17 cellular contexts compared by ENCODE assay signal in the genomic region with DNA sequence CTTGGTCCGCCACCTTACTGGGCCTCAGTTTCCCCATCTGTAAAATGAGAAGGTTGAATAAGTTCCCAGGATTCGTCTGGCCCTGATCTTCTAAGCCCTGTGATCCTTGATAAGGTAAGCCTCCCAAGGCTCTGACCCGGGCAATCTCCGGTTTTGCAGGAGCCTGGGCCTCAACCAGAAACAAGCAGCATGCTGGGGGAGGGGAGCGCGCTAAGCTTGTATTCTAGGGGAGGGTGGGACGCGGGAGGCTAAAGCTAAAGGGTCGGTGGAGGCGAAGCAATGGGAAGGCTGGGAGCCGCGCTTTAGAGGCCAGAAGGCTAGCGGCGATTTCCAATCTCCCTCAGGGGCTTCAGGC. TPM values are rescaled to one million over a fixed set of nuclear protein-coding genes. Genes with fewer than 3 reads are reported as not detected.
DNase-seq lines count a peak whose midpoint lies in the region; ATAC-seq, FAIRE-seq and TF ChIP-seq lines count a peak whose summit lies in the region.
"Had no signal": no experiment of that assay in that cellular context is flagged by ENCODE, and none has a peak within 500 bp of the region (broad histone marks: within the 10 kb centered on the region; RNA-seq: fewer than 3 reads in every experiment).

No MANE protein-coding gene starts in this region.

- WGBS in A549 (ENCODE audit: missing lambda C conversion rate), result 19% methylated on average over 14 of the region's 14 CpGs
- WGBS in HUES64, result 12% methylated on average over 14 of the region's 14 CpGs
- 10% methylated on average over 14 of the region's 14 CpGs for WGBS in right cardiac atrium

- no peaks in the 10 kb centered on the region for H3K9me3 Mint-ChIP-seq in neural progenitor cell
- H3K9me3 Mint-ChIP-seq: activated T-helper 2 cell treated with anti-CD3 and anti-CD28 coated beads, Interferon-gamma antibody, Interleukin-2, Interleukin-4, amounts not matched to agents 10 μg/mL and 5 μg/mL and 100 μg/mL, durations not matched to agents 14 hours and 24 hours and 36 hours; T-cell had no signal

- peak overlapping the region; percentile 100 for H3K4me2 ChIP-seq in A549
- H3K4me2 ChIP-seq in neural progenitor cell, result peak overlapping the region; percentile 96

- no peaks in the 10 kb centered on the region for H3K36me3 ChIP-seq in HUES64 (ENCODE audit: insufficient read depth, low read length)
- no peaks in the 10 kb centered on the region for H3K36me3 ChIP-seq in neural progenitor cell
- H3K36me3 ChIP-seq: gastrocnemius medialis had no signal

- no peak for TF ChIP-seq POLR2A in A549 (IDR thresholded peaks at IDR 0.05; ENCODE audit: low read length)

- no peak overlapping the region for H3K27ac ChIP-seq in A549
- H3K27ac ChIP-seq in HUES64 (ENCODE audit: low read depth, low read length), result no peak overlapping the region
- no peak overlapping the region for H3K27ac ChIP-seq in right cardiac atrium (ENCODE audit: low read length)
- H3K27ac ChIP-seq in neural progenitor cell, result no peak overlapping the region
- H3K27ac ChIP-seq: gastrocnemius medialis had no signal

- no peaks in the 10 kb centered on the region for H4K20me1 ChIP-seq in neural progenitor cell (ENCODE audit: low read depth)

- H3K4me1 Mint-ChIP-seq in neural progenitor cell, result peaks cover 9% of the 10 kb centered on the region

- peaks cover 48% of the 10 kb centered on the region for H3K27me3 Mint-ChIP-seq in neural progenitor cell (ENCODE audit: insufficient read depth, low read depth)

- TF ChIP-seq EP300 in A549 (IDR thresholded peaks at IDR 0.05), result no peak

- POLR2A ChIA-PET in A549 (lab: Yijun Ruan, JAX), result no interaction called here

- H3K9ac ChIP-seq in HUES64 (ENCODE audit: low read depth, low read length) (peak overlapping the region; percentile 51; the same call in 1 of the 2 replicates), neural progenitor cell (no peak overlapping the region)

- peaks cover 67% of the 10 kb centered on the region for H3K27me3 ChIP-seq in HUES64 (ENCODE audit: insufficient read depth, low read length)
- no peaks in the 10 kb centered on the region for H3K27me3 ChIP-seq in right cardiac atrium (ENCODE audit: control insufficient read depth, insufficient read depth)
- H3K27me3 ChIP-seq in neural progenitor cell, result peaks cover 83% of the 10 kb centered on the region

- peak overlapping the region; percentile 54; the same call in 2 of the 3 replicates for H3K4me3 ChIP-seq in A549
- peak overlapping the region; percentile 84 for H3K4me3 ChIP-seq in HUES64 (ENCODE audit: low read length)
- H3K4me3 ChIP-seq in right cardiac atrium (ENCODE audit: low read length), result peak overlapping the region; percentile 59
- peak overlapping the region; percentile 69 for H3K4me3 ChIP-seq in neural progenitor cell
- H3K4me3 ChIP-seq: K562 had no signal

- H3K79me2 ChIP-seq in neural progenitor cell (ENCODE audit: low read depth), result no peaks in the 10 kb centered on the region

- intact Hi-C loops in right cardiac atrium (cut with DNase I), result no loop called here

- H3K27ac Mint-ChIP-seq in neural progenitor cell, result no peak overlapping the region
- H3K27ac Mint-ChIP-seq: activated T-helper 2 cell treated with anti-CD3 and anti-CD28 coated beads, Interferon-gamma antibody, Interleukin-2, Interleukin-4, amounts not matched to agents 10 μg/mL and 5 μg/mL and 100 μg/mL, durations not matched to agents 14 hours and 24 hours and 36 hours; T-cell had no signal

- H2AFZ ChIP-seq in neural progenitor cell (replicated peaks), result peak overlapping the region; percentile 97

- TF ChIP-seq CTCF in A549 (IDR thresholded peaks at IDR 0.05), result no peak
- no peak for TF ChIP-seq CTCF in neural progenitor cell (IDR thresholded peaks at IDR 0.05)

- ATAC-seq in A549, result no peak; a peak in 1 of 6 replicates
- ATAC-seq in right cardiac atrium, result no peak
- ATAC-seq in stimulated activated naive CD8-positive, alpha-beta T cell treated with anti-CD3 and anti-CD28 coated beads, Interleukin-15, Interleukin-2, amounts not matched to agents 100 U/mL and 50 U/mL, for 24 hours, result no peak
- ATAC-seq: gastrocnemius medialis, T-cell had no signal

- CTCF ChIA-PET in A549 (lab: Yijun Ruan, JAX), result interaction anchor here (1.0 to 7.3 kb wide), 3 partner anchors 10 to 676 kb away, joined by 3 to 41 read pairs (median 34); no protein-coding TSS in a partner anchor

- no peak for TF ChIP-seq RAD21 in A549 (conservative IDR thresholded peaks at IDR 0.05 in 1 of 2, IDR thresholded peaks at IDR 0.05 in 1 of 2)

- DNase-seq in A549 (ENCODE audit: low read depth in 1 of 2, low spot score in 1 of 2) (no peak), right cardiac atrium (no peak), neural progenitor cell (ENCODE audit: low spot score) (no peak), NCI-H2196 (lab: John Stamatoyannopoulos, UW; ENCODE audit: unreplicated experiment) (no peak), HCEC 1CT (no peak), GM03348 (ENCODE audit: low spot score) (no peak)
- no peak for DNase-seq in stimulated activated naive CD8-positive, alpha-beta T cell treated with anti-CD3 and anti-CD28 coated beads, Interleukin-15, Interleukin-2, amounts not matched to agents 100 U/mL and 50 U/mL, for 24 hours
- DNase-seq: amniotic stem cell, gastrocnemius medialis, NCI-H2029 treated with DMSO at 0.1 percent for 48 hours, T-cell had no signal

- H3K9me3 ChIP-seq in A549 (no peaks in the 10 kb centered on the region), HUES64 (ENCODE audit: insufficient read depth, low read depth, low read length) (no peaks in the 10 kb centered on the region), right cardiac atrium (ENCODE audit: control insufficient read depth, low read length) (no peaks in the 10 kb centered on the region), neural progenitor cell (ENCODE audit: low read depth) (no peaks in the 10 kb centered on the region)
- H3K9me3 ChIP-seq: gastrocnemius medialis had no signal

- no peak for FAIRE-seq in A549 (lab: Jason Lieb, UNC)
- FAIRE-seq: K562 had no signal

- H3F3A ChIP-seq in neural progenitor cell (ENCODE audit: low read depth), result peaks cover 30% of the 10 kb centered on the region

- H3K4me3 Mint-ChIP-seq in neural progenitor cell, result peak overlapping the region; percentile 77

- H3K4me1 ChIP-seq in A549 (peaks cover 5% of the 10 kb centered on the region; the same call in 1 of the 3 replicates), HUES64 (ENCODE audit: insufficient read depth, low read length) (no peaks in the 10 kb centered on the region), right cardiac atrium (ENCODE audit: control insufficient read depth, insufficient read depth, low read length) (no peaks in the 10 kb centered on the region), neural progenitor cell (peaks cover 12% of the 10 kb centered on the region)
- H3K4me1 ChIP-seq: gastrocnemius medialis had no signal

- no peaks in the 10 kb centered on the region for H3K36me3 Mint-ChIP-seq in neural progenitor cell
- H3K36me3 Mint-ChIP-seq: T-cell had no signal

TF ChIP-seq in A549, 52 proteins besides CTCF, POLR2A, EP300 and RAD21:
- TF ChIP-seq HOXB5 (CRISPR knock-in tag; IDR thresholded peaks at IDR 0.05) (no peak), RNF2 (IDR thresholded peaks at IDR 0.05; ENCODE audit: borderline replicate concordance, low read depth) (no peak)

RNA-seq across cellular contexts. Expression of a gene that starts 0.8 kb away (rescaled TPM):
- 0.04 TPM in 1 of 2 replicates, not detected in the other for polyA plus RNA-seq in A549 (2011; rRNA removed)
- 0.01 and 0.03 TPM in 2 replicates for polyA plus RNA-seq in A549 (2012; cell fraction: cytosol; rRNA removed)
- 0.05 TPM in 1 of 2 replicates, not detected in the other for polyA plus RNA-seq in A549 (2012; cell fraction: nucleus; rRNA removed)
- 0.04 TPM in 1 of 3 replicates, not detected in the others for polyA plus RNA-seq in A549 (2017; fragmentation: RNase III; extraction: RNeasy Plus Mini Kit Qiagen cat#74134 plus additional on column Dnase treatment)
- not detected in 2 replicates for polyA minus RNA-seq in A549 (2011; rRNA and poly(A)+ RNA removed)
- 2.2 TPM for polyA plus RNA-seq in HUES64 (2013, experiment 1 of 2)
- polyA plus RNA-seq in HUES64 (2013, experiment 2 of 2), result 3.8 TPM
- total RNA-seq in right cardiac atrium, result 1 to 10 TPM in 2 of 4 donors, under 1 TPM in 1, not detected in 1; 0.74 to 1.9 (median 1.3) TPM
- polyA plus RNA-seq in right cardiac atrium, result 2.0 TPM
- 8.5 and 15.8 TPM in 2 replicates for total RNA-seq in neural progenitor cell (ENCODE audit: low replicate concordance)
- total RNA-seq: activated CD8-positive, alpha-beta memory T cell treated with anti-CD3 and anti-CD28 coated beads for 36 hours; activated T-helper 2 cell treated with anti-CD3 and anti-CD28 coated beads, Interferon-gamma antibody, Interleukin-2, Interleukin-4, amounts not matched to agents 10 μg/mL and 5 μg/mL and 100 μg/mL, durations not matched to agents 14 hours and 24 hours and 36 hours; K562; kidney epithelial cell; RPMI7951 had no signal
- polyA plus RNA-seq: K562 had no signal
